In genomic region chr17:63989622-63990345, GRCh38 we compare ENCODE assay signal across 16 cellular contexts. TPM values are rescaled to one million over a fixed set of nuclear protein-coding genes. Genes with fewer than 3 reads are reported as not detected.
DNase-seq lines count a peak whose midpoint lies in the region; ATAC-seq, FAIRE-seq and TF ChIP-seq lines count a peak whose summit lies in the region.
"Had no signal": no experiment of that assay in that cellular context is flagged by ENCODE, and none has a peak within 500 bp of the region (broad histone marks: within the 10 kb centered on the region; RNA-seq: fewer than 3 reads in every experiment).

No MANE protein-coding gene starts in this region.

- H3K27ac Mint-ChIP-seq in activated T-cell treated with anti-CD3 and anti-CD28 coated beads, Interleukin-2, amount 50 U/mL, for 72 hours, result no peak overlapping the region
- H3K27ac Mint-ChIP-seq: activated naive CD8-positive, alpha-beta T cell treated with anti-CD3 and anti-CD28 coated beads for 36 hours had no signal

- H3K4me2 ChIP-seq in DND-41 (ENCODE audit: insufficient read depth, low read length) (no peak overlapping the region), Loucy (ENCODE audit: low read depth, low read length, poor library complexity, severe bottlenecking) (peak overlapping the region; percentile 74), H1 (ENCODE audit: insufficient read depth in 1 of 2, low read depth in 2 of 2, low read length in 2 of 2) (no peak overlapping the region), mammary epithelial cell (ENCODE audit: insufficient read depth, low read depth, low read length) (no peak overlapping the region)

- peak overlapping the region; percentile 10; the same call in 1 of the 2 replicates for H2BK20ac ChIP-seq in H1 (ENCODE audit: low read length)

- H3K36me3 ChIP-seq in DND-41 (ENCODE audit: insufficient read depth, low read length), result no peaks in the 10 kb centered on the region
- no peaks in the 10 kb centered on the region for H3K36me3 ChIP-seq in Loucy (ENCODE audit: insufficient read depth, low read length)
- H3K36me3 ChIP-seq in H1 (ENCODE audit: control insufficient read depth in 2 of 4, insufficient read depth in 4 of 4, low read length in 3 of 4), result no peaks in the 10 kb centered on the region
- H3K36me3 ChIP-seq in mammary epithelial cell (ENCODE audit: insufficient read depth, low read length), result no peaks in the 10 kb centered on the region
- H3K36me3 ChIP-seq in BE2C, result no peaks in the 10 kb centered on the region

- H3K79me2 ChIP-seq in DND-41 (ENCODE audit: insufficient read depth, low read length), result no peaks in the 10 kb centered on the region
- H3K79me2 ChIP-seq in Loucy (ENCODE audit: insufficient read depth, low read length), result no peaks in the 10 kb centered on the region
- no peaks in the 10 kb centered on the region for H3K79me2 ChIP-seq in H1 (ENCODE audit: control insufficient read depth in 1 of 2, insufficient read depth in 2 of 2, low read length in 2 of 2)
- no peaks in the 10 kb centered on the region for H3K79me2 ChIP-seq in mammary epithelial cell (ENCODE audit: insufficient read depth, low read length)

- TF ChIP-seq RAD21 in H1 (IDR thresholded peaks at IDR 0.05 in 1 of 2, conservative IDR thresholded peaks at IDR 0.05 in 1 of 2; ENCODE audit: low read depth in 2 of 2, low read length in 2 of 2), result no peak

- no peak overlapping the region for H3K14ac ChIP-seq in H1 (ENCODE audit: insufficient read length)

- peaks cover 6% of the 10 kb centered on the region for H3K27me3 Mint-ChIP-seq in activated T-cell treated with anti-CD3 and anti-CD28 coated beads, Interleukin-2, amount 50 U/mL, for 72 hours (ENCODE audit: low read depth)

- no peaks in the 10 kb centered on the region for H3K9me3 ChIP-seq in DND-41 (ENCODE audit: insufficient read depth, low read length, severe bottlenecking)
- no peaks in the 10 kb centered on the region for H3K9me3 ChIP-seq in Loucy (ENCODE audit: insufficient read depth, low read depth, low read length)
- no peaks in the 10 kb centered on the region for H3K9me3 ChIP-seq in H1 (ENCODE audit: insufficient read depth in 2 of 2, low read depth in 1 of 2, low read length in 1 of 2)
- H3K9me3 ChIP-seq in mammary epithelial cell (replicated peaks; ENCODE audit: insufficient read depth, low read length), result no peaks in the 10 kb centered on the region
- no peaks in the 10 kb centered on the region for H3K9me3 ChIP-seq in BE2C

- peak overlapping the region; percentile 13; the same call in 1 of the 2 replicates for H2BK5ac ChIP-seq in H1 (ENCODE audit: low read depth, low read length)

- TF ChIP-seq CTCF in DND-41 (IDR thresholded peaks at IDR 0.05; ENCODE audit: borderline replicate concordance, extremely low read depth, low read length, poor library complexity, severe bottlenecking) (no peak), Loucy (conservative IDR thresholded peaks at IDR 0.05; ENCODE audit: low read length) (no peak), H1 (IDR thresholded peaks at IDR 0.05; ENCODE audit: control extremely low read depth in 1 of 3, insufficient read depth in 1 of 3, low read depth in 1 of 3, low read length in 3 of 3) (no peak), mammary epithelial cell (conservative IDR thresholded peaks at IDR 0.05 in 1 of 2, IDR thresholded peaks at IDR 0.05 in 1 of 2; ENCODE audit: extremely low read depth in 1 of 2, insufficient read depth in 1 of 2, low read depth in 1 of 2, low read length in 2 of 2) (no peak), BE2C (IDR thresholded peaks at IDR 0.05; ENCODE audit: low read depth, low read length) (no peak)

- no peaks in the 10 kb centered on the region for H3K79me1 ChIP-seq in H1 (ENCODE audit: low read depth, low read length)

- H2BK12ac ChIP-seq in H1 (ENCODE audit: low read depth, low read length), result peak overlapping the region; percentile 91; the same call in 1 of the 2 replicates

- no peaks in the 10 kb centered on the region; the same call in 1 of the 2 replicates for H3K23me2 ChIP-seq in H1 (ENCODE audit: low read depth, low read length)

- no peaks in the 10 kb centered on the region for H3K9me3 Mint-ChIP-seq in activated T-cell treated with anti-CD3 and anti-CD28 coated beads, Interleukin-2, amount 50 U/mL, for 72 hours
- H3K9me3 Mint-ChIP-seq: activated naive CD8-positive, alpha-beta T cell treated with anti-CD3 and anti-CD28 coated beads for 36 hours had no signal

- 90% methylated on average over 21 of the region's 21 CpGs; no CpG with 5 or more reads in 1 of the 2 experiments for WGBS in H1 (ENCODE audit: extremely low coverage in 1 of 2, insufficient coverage in 1 of 2, insufficient read length in 1 of 2, insufficient replicate concordance in 2 of 2, low coverage in 1 of 2, low lambda C conversion rate in 2 of 2, missing lambda C conversion rate in 1 of 2), 2 experiments
- 78% methylated on average over 20 of the region's 21 CpGs for WGBS in mammary epithelial cell (ENCODE audit: low coverage, missing lambda C conversion rate)

- H3K4me3 Mint-ChIP-seq in activated T-cell treated with anti-CD3 and anti-CD28 coated beads, Interleukin-2, amount 50 U/mL, for 72 hours, result no peak overlapping the region

- H3K27me3 ChIP-seq in DND-41 (ENCODE audit: insufficient read depth, low read length, poor library complexity) (peaks cover 3% of the 10 kb centered on the region), Loucy (ENCODE audit: insufficient read depth, low read length, poor library complexity, severe bottlenecking) (no peaks in the 10 kb centered on the region), H1 (replicated peaks in 1 of 4; ENCODE audit: control insufficient read depth in 3 of 4, extremely low read depth in 1 of 4, insufficient read depth in 3 of 4, low read length in 3 of 4) (peaks cover 0 to 4% (median 0%) of the 10 kb centered on the region in 4 experiments; a peak in 3 of 7 replicates), mammary epithelial cell (ENCODE audit: insufficient read depth, low read length) (no peaks in the 10 kb centered on the region), BE2C (peaks cover 7% of the 10 kb centered on the region; the same call in 1 of the 2 replicates)

- H2AFZ ChIP-seq in DND-41 (ENCODE audit: low read depth, low read length), result no peak overlapping the region
- no peak overlapping the region for H2AFZ ChIP-seq in Loucy (ENCODE audit: low read length)
- no peak overlapping the region for H2AFZ ChIP-seq in H1 (ENCODE audit: low read length)
- no peak overlapping the region for H2AFZ ChIP-seq in mammary epithelial cell (ENCODE audit: low read depth, low read length)

- CTCF ChIA-PET in H1 (lab: Charles Lee; ENCODE audit: partially characterized antibody) (interaction anchor here (0.7 to 18.4 kb wide), 35 partner anchors 10 to 189 kb away, joined by 3 to 219 read pairs (median 5); partner anchors contain the start of genes CSHL1, GH1, GH2 and ICAM2), mammary epithelial cell (lab: Charles Lee; ENCODE audit: low non-redundant PET) (interaction anchor here (0.6 kb wide), 1 partner anchor 9 kb away, joined by 3 read pairs; no protein-coding TSS in a partner anchor)

- H3K9me2 ChIP-seq in Loucy (replicated peaks; ENCODE audit: low read depth, low read length), result no peaks in the 10 kb centered on the region

- no peaks in the 10 kb centered on the region for H3K36me3 Mint-ChIP-seq in activated T-cell treated with anti-CD3 and anti-CD28 coated beads, Interleukin-2, amount 50 U/mL, for 72 hours (ENCODE audit: insufficient read depth in 2 of 2)
- H3K36me3 Mint-ChIP-seq: activated naive CD8-positive, alpha-beta T cell treated with anti-CD3 and anti-CD28 coated beads for 36 hours; CD14-positive monocyte had no signal

- no peaks in the 10 kb centered on the region for H3F3A ChIP-seq in Loucy (ENCODE audit: low read depth)

- dilution Hi-C loops in mammary epithelial cell (cut with HindIII; ENCODE audit: low sequenced_read_pairs), result no loop called here

- H3K9ac ChIP-seq in DND-41 (ENCODE audit: low read depth, low read length) (no peak overlapping the region), Loucy (ENCODE audit: low read depth, low read length, poor library complexity, severe bottlenecking) (no peak overlapping the region), H1 (replicated peaks in 1 of 4; ENCODE audit: extremely low read depth in 1 of 4, low read depth in 3 of 4, low read length in 3 of 4) (no peak overlapping the region), mammary epithelial cell (ENCODE audit: insufficient read depth, low read length) (no peak overlapping the region)

- no peak overlapping the region for H3K23ac ChIP-seq in H1 (ENCODE audit: insufficient read length)

- H3K4me1 Mint-ChIP-seq in activated T-cell treated with anti-CD3 and anti-CD28 coated beads, Interleukin-2, amount 50 U/mL, for 72 hours (ENCODE audit: low read depth), result peaks cover 40% of the 10 kb centered on the region

- H2BK120ac ChIP-seq in H1 (replicated peaks; ENCODE audit: low read depth, low read length), result no peak overlapping the region

- in situ Hi-C loops in mammary epithelial cell (cut with MboI; ENCODE audit: low sequenced_read_pairs in 2 of 2), result no loop called here

- no peak for TF ChIP-seq POLR2A in H1 (IDR thresholded peaks at IDR 0.05; ENCODE audit: control extremely low read depth in 1 of 2, low read depth in 2 of 2, low read length in 2 of 2)

- peak; percentile 20; the same call in 1 of the 3 replicates for ATAC-seq in DND-41 (ENCODE audit: insufficient read depth, low read depth)
- no peak for ATAC-seq in activated T-cell treated with anti-CD3 and anti-CD28 coated beads, Interleukin-2, amount 50 U/mL, for 72 hours (replicated peaks in 1 of 2)

- 0 out of 2 replicates have a peak overlapping the region, but pooled peaks have one; percentile 11 for H3K18ac ChIP-seq in H1 (ENCODE audit: extremely low read depth, low read length)

- H3K27ac ChIP-seq in DND-41 (ENCODE audit: low read length), result no peak overlapping the region
- H3K27ac ChIP-seq in H1 (ENCODE audit: low read depth, low read length), result no peak overlapping the region
- H3K27ac ChIP-seq in mammary epithelial cell (ENCODE audit: insufficient read depth, low read depth, low read length), result no peak overlapping the region
- H3K27ac ChIP-seq: VCaP had no signal

- H4K8ac ChIP-seq in H1 (ENCODE audit: extremely low read depth, insufficient read depth, low read length), result no peak overlapping the region

- DNase-seq in DND-41 (no peak), H1 (ENCODE audit: low read depth in 1 of 2, low spot score in 2 of 2) (no peak), posterior vena cava (ENCODE audit: low spot score) (peak; percentile 31), mammary epithelial cell (no peak), BE2C (no peak), kidney tubule cell (ENCODE audit: low spot score) (no peak)
- no peak for DNase-seq in activated T-cell treated with anti-CD3 and anti-CD28 coated beads, Interleukin-2, amount 50 U/mL, for 72 hours
- DNase-seq: foreskin melanocyte, KG1, NCI-H2227 treated with DMSO at 0.1 percent for 48 hours had no signal

- H4K20me1 ChIP-seq in DND-41 (ENCODE audit: insufficient read depth, low read length) (no peaks in the 10 kb centered on the region), Loucy (ENCODE audit: insufficient read depth, low read length, poor library complexity, severe bottlenecking) (no peaks in the 10 kb centered on the region), H1 (replicated peaks in 1 of 2; ENCODE audit: control insufficient read depth in 1 of 2, insufficient read depth in 2 of 2, low read length in 2 of 2) (no peaks in the 10 kb centered on the region), mammary epithelial cell (ENCODE audit: insufficient read depth, low read length) (no peaks in the 10 kb centered on the region)

- H3K4ac ChIP-seq in H1 (replicated peaks; ENCODE audit: insufficient read length, low read depth, low read length), result peak overlapping the region; percentile 32

- no peaks in the 10 kb centered on the region for H3K4me1 ChIP-seq in DND-41 (ENCODE audit: insufficient read depth, low read length)
- H3K4me1 ChIP-seq in Loucy (ENCODE audit: insufficient read depth, low read length, poor library complexity, severe bottlenecking), result peaks cover 42% of the 10 kb centered on the region
- peaks cover 0 to 18% (median 11%) of the 10 kb centered on the region in 4 experiments; a peak in 6 of 7 replicates for H3K4me1 ChIP-seq in H1 (replicated peaks in 1 of 4; ENCODE audit: control insufficient read depth in 3 of 4, insufficient read depth in 4 of 4, low read length in 3 of 4)
- H3K4me1 ChIP-seq in mammary epithelial cell (ENCODE audit: insufficient read depth, low read length), result peaks cover 13% of the 10 kb centered on the region
- no peaks in the 10 kb centered on the region for H3K4me1 ChIP-seq in BE2C

- H4K5ac ChIP-seq in H1 (ENCODE audit: insufficient read length, low read depth, low read length), result no peak overlapping the region

- H2AK5ac ChIP-seq in H1 (ENCODE audit: low read depth, low read length), result peak overlapping the region; percentile 18

- intact Hi-C loops in posterior vena cava (cut with DNase I), result no loop called here
- intact Hi-C loops in mammary epithelial cell (cut with micrococcal nuclease), result loop anchor here (1.0 kb wide), 1 partner anchor 70 kb away; no protein-coding TSS in a partner anchor

- H4K91ac ChIP-seq in H1 (replicated peaks; ENCODE audit: insufficient read length, low read length), result peak overlapping the region; percentile 25

- BruUV-seq in mammary epithelial cell (replicated peaks; lab: Mats Ljungman, UMichigan), result no TSS peak

- H2BK15ac ChIP-seq in H1 (ENCODE audit: low read length), result peak overlapping the region; percentile 94

- TF ChIP-seq EP300 in H1 (IDR thresholded peaks at IDR 0.05; ENCODE audit: borderline replicate concordance in 1 of 2, low read depth in 2 of 2, low read length in 2 of 2), result no peak

- H3K4me3 ChIP-seq in DND-41 (ENCODE audit: low read depth in 1 of 2, low read length in 2 of 2) (no peak overlapping the region), Loucy (ENCODE audit: low read length, poor library complexity, severe bottlenecking) (no peak overlapping the region), H1 (ENCODE audit: extremely low read depth in 1 of 4, insufficient read depth in 2 of 4, low read depth in 3 of 4, low read length in 4 of 4) (no peak overlapping the region), mammary epithelial cell (replicated peaks in 1 of 3; ENCODE audit: insufficient read depth in 1 of 3, low read depth in 2 of 3, low read length in 3 of 3) (no peak overlapping the region), BE2C (ENCODE audit: low read depth, low read length) (no peak overlapping the region)
- H3K4me3 ChIP-seq: GM12878 had no signal

- no peak overlapping the region for H3K56ac ChIP-seq in H1 (replicated peaks; ENCODE audit: insufficient read length, low read depth, low read length)

- FAIRE-seq in H1 (lab: Jason Lieb, UNC), result no peak
- FAIRE-seq: endometrium, GM12878 had no signal

- POLR2A ChIA-PET in H1 (lab: Charles Lee; ENCODE audit: partially characterized antibody), result interaction anchor here (1.0 kb wide), 1 partner anchor 155 kb away, joined by 5 read pairs; no protein-coding TSS in a partner anchor

RNA-seq across cellular contexts. Expression of gene PRR29, which starts 8.4 kb away (rescaled TPM):
- total RNA-seq in H1 (2021; fragmentation: NEBNext Ultra II Directional; extraction: Animal tissue kit (Norgen Biotek cat#: 25700)), result 0.61 and 0.67 TPM in 2 replicates
- polyA plus RNA-seq in H1 (2011; rRNA removed) (0.83 and 0.96 TPM in 2 replicates), mammary epithelial cell (0.09 TPM)
- polyA plus RNA-seq in H1 (2011; cell fraction: cytosol; rRNA removed), result 0.39 TPM
- 1.7 TPM for polyA plus RNA-seq in H1 (2011; cell fraction: nucleus; rRNA removed)
- polyA plus RNA-seq in H1 (2012, experiment 1 of 2), result 0.35 to 0.48 TPM (median 0.41 TPM) in 4 replicates
- 0.43 TPM for polyA plus RNA-seq in H1 (2012, experiment 2 of 2)
- 0.59 TPM for polyA plus RNA-seq in H1 (2013, experiment 1 of 2)
- 0.42 TPM for polyA plus RNA-seq in H1 (2013, experiment 2 of 2)
- 0.28 and 0.41 TPM in 2 replicates for polyA minus RNA-seq in H1 (2011; rRNA and poly(A)+ RNA removed)
- not detected for polyA minus RNA-seq in H1 (2011; cell fraction: cytosol; rRNA and poly(A)+ RNA removed)
- 1.4 TPM for polyA minus RNA-seq in H1 (2011; cell fraction: nucleus; rRNA and poly(A)+ RNA removed)
- total RNA-seq in posterior vena cava (under 1 TPM; 0.29 to 0.69 TPM), mammary epithelial cell (under 1 TPM; under 0.01 to 0.09 TPM)
- 0.31 TPM for polyA minus RNA-seq in mammary epithelial cell
- 6.8 TPM for polyA plus RNA-seq in BE2C (2012; ENCODE audit: insufficient read depth, insufficient read length, low read depth)
- 1 to 10 TPM in 1 of 2 donors, under 1 TPM in 1; 0.96 to 1.1 TPM for total RNA-seq in activated T-cell treated with anti-CD3 and anti-CD28 coated beads, Interleukin-2, amount 50 U/mL, for 72 hours

RNA-seq across cellular contexts. Expression of gene SCN4A, which starts 17.1 kb away (rescaled TPM):
- total RNA-seq in H1 (2021; fragmentation: NEBNext Ultra II Directional; extraction: Animal tissue kit (Norgen Biotek cat#: 25700)), result 6.6 and 8.5 TPM in 2 replicates
- polyA plus RNA-seq in H1 (2011; rRNA removed), result 5.0 and 8.1 TPM in 2 replicates
- polyA plus RNA-seq in H1 (2011; cell fraction: cytosol; rRNA removed), result 6.5 TPM
- polyA plus RNA-seq in H1 (2011; cell fraction: nucleus; rRNA removed), result 22.4 TPM
- polyA plus RNA-seq in H1 (2012, experiment 1 of 2), result 4.5 to 9.2 TPM (median 9.0 TPM) in 4 replicates
- polyA plus RNA-seq in H1 (2012, experiment 2 of 2), result 5.9 TPM
- polyA plus RNA-seq in H1 (2013, experiment 1 of 2), result 4.2 TPM
- polyA plus RNA-seq in H1 (2013, experiment 2 of 2), result 3.6 TPM
- polyA minus RNA-seq in H1 (2011; rRNA and poly(A)+ RNA removed), result 27.3 and 39.8 TPM in 2 replicates
- polyA minus RNA-seq in H1 (2011; cell fraction: cytosol; rRNA and poly(A)+ RNA removed), result 18.9 TPM
- 39.2 TPM for polyA minus RNA-seq in H1 (2011; cell fraction: nucleus; rRNA and poly(A)+ RNA removed)
- total RNA-seq in posterior vena cava, result 1 to 10 TPM in 1 of 2 donors, under 1 TPM in 1; 0.76 to 2.2 TPM
- total RNA-seq in mammary epithelial cell, result not detected
- 0.01 TPM for polyA plus RNA-seq in mammary epithelial cell
- polyA minus RNA-seq in mammary epithelial cell, result not detected
- 0.06 TPM for polyA plus RNA-seq in BE2C (2012; ENCODE audit: insufficient read depth, insufficient read length, low read depth)
- 1 to 10 TPM in 1 of 2 donors, under 1 TPM in 1; 0.93 to 1.0 TPM for total RNA-seq in activated T-cell treated with anti-CD3 and anti-CD28 coated beads, Interleukin-2, amount 50 U/mL, for 72 hours
- polyA plus RNA-seq: CD14-positive monocyte had no signal

RNA-seq across cellular contexts. Expression of gene ICAM2, which starts 30.6 kb away (rescaled TPM):
- total RNA-seq in H1 (2021; fragmentation: NEBNext Ultra II Directional; extraction: Animal tissue kit (Norgen Biotek cat#: 25700)), result 0.45 TPM in 1 of 2 replicates, not detected in the other
- 0.63 and 0.77 TPM in 2 replicates for polyA plus RNA-seq in H1 (2011; rRNA removed)
- 0.44 TPM for polyA plus RNA-seq in H1 (2011; cell fraction: cytosol; rRNA removed)
- 0.60 TPM for polyA plus RNA-seq in H1 (2011; cell fraction: nucleus; rRNA removed)
- polyA plus RNA-seq in H1 (2012, experiment 1 of 2), result 0.27 to 0.81 TPM (median 0.46 TPM) in 3 of 4 replicates, not detected in the other
- 0.47 TPM for polyA plus RNA-seq in H1 (2012, experiment 2 of 2)
- 0.18 TPM for polyA plus RNA-seq in H1 (2013, experiment 1 of 2)
- polyA plus RNA-seq in H1 (2013, experiment 2 of 2), result 0.24 TPM
- polyA minus RNA-seq in H1 (2011; rRNA and poly(A)+ RNA removed), result 0.51 and 1.6 TPM in 2 replicates
- polyA minus RNA-seq in H1 (2011; cell fraction: cytosol; rRNA and poly(A)+ RNA removed), result not detected
- not detected for polyA minus RNA-seq in H1 (2011; cell fraction: nucleus; rRNA and poly(A)+ RNA removed)
- total RNA-seq in posterior vena cava, result 10 to 100 TPM; 26.7 to 36.4 TPM
- total RNA-seq in mammary epithelial cell, result 1 to 10 TPM in 1 of 2 donors, under 1 TPM in 1; 0.49 to 2.8 TPM
- 0.36 TPM for polyA plus RNA-seq in mammary epithelial cell
- not detected for polyA minus RNA-seq in mammary epithelial cell
- 105 TPM for polyA plus RNA-seq in BE2C (2012; ENCODE audit: insufficient read depth, insufficient read length, low read depth)
- total RNA-seq in activated T-cell treated with anti-CD3 and anti-CD28 coated beads, Interleukin-2, amount 50 U/mL, for 72 hours, result 10 to 100 TPM; 49.9 to 55.7 TPM

RNA-seq across cellular contexts. Expression of gene CD79B, which starts 57.7 kb away (rescaled TPM):
- 1.5 and 2.2 TPM in 2 replicates for total RNA-seq in H1 (2021; fragmentation: NEBNext Ultra II Directional; extraction: Animal tissue kit (Norgen Biotek cat#: 25700))
- 3.9 and 4.4 TPM in 2 replicates for polyA plus RNA-seq in H1 (2011; rRNA removed)
- 4.7 TPM for polyA plus RNA-seq in H1 (2011; cell fraction: cytosol; rRNA removed)
- polyA plus RNA-seq in H1 (2011; cell fraction: nucleus; rRNA removed), result 5.5 TPM
- polyA plus RNA-seq in H1 (2012, experiment 1 of 2), result 1.8 to 4.2 TPM (median 3.5 TPM) in 4 replicates
- polyA plus RNA-seq in H1 (2012, experiment 2 of 2), result 2.0 TPM
- 2.8 TPM for polyA plus RNA-seq in H1 (2013, experiment 1 of 2)
- 2.8 TPM for polyA plus RNA-seq in H1 (2013, experiment 2 of 2)
- polyA minus RNA-seq in H1 (2011; rRNA and poly(A)+ RNA removed), result 2.9 and 3.0 TPM in 2 replicates
- not detected for polyA minus RNA-seq in H1 (2011; cell fraction: cytosol; rRNA and poly(A)+ RNA removed)
- polyA minus RNA-seq in H1 (2011; cell fraction: nucleus; rRNA and poly(A)+ RNA removed), result not detected
- 1 to 10 TPM; 5.1 to 5.5 TPM for total RNA-seq in posterior vena cava
- under 1 TPM; 0.17 to 0.26 TPM for total RNA-seq in mammary epithelial cell
- 0.73 TPM for polyA plus RNA-seq in mammary epithelial cell
- polyA minus RNA-seq in mammary epithelial cell, result not detected
- polyA plus RNA-seq in BE2C (2012; ENCODE audit: insufficient read depth, insufficient read length, low read depth), result 1.6 TPM
- total RNA-seq in activated T-cell treated with anti-CD3 and anti-CD28 coated beads, Interleukin-2, amount 50 U/mL, for 72 hours, result 10 to 100 TPM; 24.8 to 31.0 TPM

Comparison
In these comparisons a context has a peak if more than half of its experiments do, and no peak if none do; other contexts are left out.
1. RNA of gene ICAM2, which starts 30.6 kb away (total RNA-seq): 49.9 to 55.7 TPM in activated T-cell treated with anti-CD3 and anti-CD28 coated beads, Interleukin-2, amount 50 U/mL, for 72 hours and 26.7 to 36.4 TPM in posterior vena cava; 0.49 to 2.8 TPM in mammary epithelial cell and 0.45 TPM in H1; every median in the first group is over 4 times any median in the second.